Comparison of ENCODE assay signal across 7 cellular contexts in genomic region chr5:179023528-179024189, GRCh38. TPM values are rescaled to one million over a fixed set of nuclear protein-coding genes. Genes with fewer than 3 reads are reported as not detected.
DNase-seq lines count a peak whose midpoint lies in the region; ATAC-seq and TF ChIP-seq lines count a peak whose summit lies in the region.

ZNF879 (plus strand) TSS chr5:179023804; CDS start chr5:179025005, 1,201 bp downstream.

- H3K27ac Mint-ChIP-seq in activated T-cell treated with anti-CD3 and anti-CD28 coated beads, Interleukin-2, amount 50 U/mL, for 72 hours = peak within 1 kb of the TSS; percentile 97

- H2AFZ ChIP-seq in PC-3 (ENCODE audit: low read length) = peak within 1 kb of the TSS; percentile 82

- H3K9me3 ChIP-seq in PC-3 (ENCODE audit: low read length) = no peaks in the 10 kb centered on the region; the same call in 1 of the 2 replicates

- H3K27me3 ChIP-seq in PC-3 (ENCODE audit: low read length) = no peaks in the 10 kb centered on the region

- H3K4me2 ChIP-seq in PC-3 (ENCODE audit: low read length) = peak within 1 kb of the TSS; percentile 64

- DNase-seq in PC-3 (peak; percentile 77), mucosa of gallbladder (ENCODE audit: low spot score) (peak; percentile 96)
- peak; percentile 93 to 94 for DNase-seq in activated T-cell treated with anti-CD3 and anti-CD28 coated beads, Interleukin-2, amount 50 U/mL, for 72 hours
- peak; percentile 84 to 85 for DNase-seq in stimulated activated CD8-positive, alpha-beta memory T cell treated with anti-CD3 and anti-CD28 coated beads, Interleukin-2, amount 100 ng/mL, for 48 hours (ENCODE audit: low read depth in 2 of 2)

- intact Hi-C loops in PC-3 (cut with micrococcal nuclease) = no loop called here

- H3K79me2 ChIP-seq in PC-3 (ENCODE audit: low read length) = no peaks in the 10 kb centered on the region

- no peaks in the 10 kb centered on the region for H3F3A ChIP-seq in PC-3 (ENCODE audit: low read length, unreplicated experiment)

- H3K4me1 Mint-ChIP-seq in activated T-cell treated with anti-CD3 and anti-CD28 coated beads, Interleukin-2, amount 50 U/mL, for 72 hours (ENCODE audit: low read depth) = peaks cover 5% of the 10 kb centered on the region

- ATAC-seq in GM18907 (IDR thresholded peaks at IDR 0.05; ENCODE audit: unreplicated experiment) (peak; percentile 88), HG03469 (IDR thresholded peaks at IDR 0.05; ENCODE audit: unreplicated experiment) (peak; percentile 87), PC-3 (peak; percentile 86), esophagus mucosa (peak; percentile 99)
- peak; percentile 94 for ATAC-seq in activated T-cell treated with anti-CD3 and anti-CD28 coated beads, Interleukin-2, amount 50 U/mL, for 72 hours (replicated peaks in 1 of 2)

- H3K27me3 Mint-ChIP-seq in activated T-cell treated with anti-CD3 and anti-CD28 coated beads, Interleukin-2, amount 50 U/mL, for 72 hours (ENCODE audit: low read depth) = no peaks in the 10 kb centered on the region

- peak within 1 kb of the TSS; percentile 65 for H3K4me3 ChIP-seq in PC-3 (ENCODE audit: low read length)

- POLR2A ChIA-PET in PC-3 (lab: Charles Lee; ENCODE audit: unreplicated experiment) = no interaction called here

- no peaks in the 10 kb centered on the region for H4K20me1 ChIP-seq in PC-3 (ENCODE audit: low read length)

- CTCF ChIA-PET in PC-3 (lab: Charles Lee) = no interaction called here

- peak within 1 kb of the TSS; percentile 98 to 99 for H3K4me3 Mint-ChIP-seq in activated T-cell treated with anti-CD3 and anti-CD28 coated beads, Interleukin-2, amount 50 U/mL, for 72 hours

- peak within 1 kb of the TSS; percentile 45; the same call in 1 of the 2 replicates for H3K9ac ChIP-seq in PC-3 (ENCODE audit: low read length)

- BruUV-seq in PC-3 (replicated peaks; lab: Mats Ljungman, UMichigan) = no TSS peak

- H3K36me3 ChIP-seq in PC-3 (ENCODE audit: low read depth, low read length) = no peaks in the 10 kb centered on the region

- no peaks in the 10 kb centered on the region for H3K4me1 ChIP-seq in PC-3 (ENCODE audit: insufficient read depth, low read length)

- H3K36me3 Mint-ChIP-seq in activated T-cell treated with anti-CD3 and anti-CD28 coated beads, Interleukin-2, amount 50 U/mL, for 72 hours (ENCODE audit: insufficient read depth in 2 of 2) = peaks cover 20 to 40% of the 10 kb centered on the region in 2 donors

- no peak within 1 kb of the TSS for H3K27ac ChIP-seq in PC-3 (ENCODE audit: low read length)

- H3K9me2 ChIP-seq in PC-3 (replicated peaks; ENCODE audit: low read length) = no peaks in the 10 kb centered on the region

- peaks cover 15 to 18% of the 10 kb centered on the region in 2 donors for H3K9me3 Mint-ChIP-seq in activated T-cell treated with anti-CD3 and anti-CD28 coated beads, Interleukin-2, amount 50 U/mL, for 72 hours

- no peak for TF ChIP-seq CTCF in PC-3 (conservative IDR thresholded peaks at IDR 0.05; ENCODE audit: low read depth, low read length)

RNA-seq across cellular contexts. Expression of gene ZNF879, which starts in this region (rescaled TPM):
- not detected in 2 replicates for total RNA-seq in PC-3 (2014; rRNA removed)
- total RNA-seq in activated T-cell treated with anti-CD3 and anti-CD28 coated beads, Interleukin-2, amount 50 U/mL, for 72 hours = 1 to 10 TPM; 2.6 to 2.8 TPM
- 1.2 TPM for total RNA-seq in esophagus mucosa
- total RNA-seq in mucosa of gallbladder = 5.1 TPM

Comparison
In these comparisons a context has a peak if more than half of its experiments do, and no peak if none do; other contexts are left out.
1. Peak in DNase-seq, ATAC-seq, H3K4me3 ChIP-seq, H3K9ac ChIP-seq and H3K4me2 ChIP-seq in PC-3; RNA of the gene not detected or under 1 TPM.